Comparison of ENCODE assay signal across 11 cellular contexts in genomic region chr12:50520808-50521207, GRCh38. TPM values are rescaled to one million over a fixed set of nuclear protein-coding genes. Genes with fewer than 3 reads are reported as not detected.
DNase-seq lines count a peak whose midpoint lies in the region; ATAC-seq and TF ChIP-seq lines count a peak whose summit lies in the region.
"Had no signal": no experiment of that assay in that cellular context is flagged by ENCODE, and none has a peak within 500 bp of the region (broad histone marks: within the 10 kb centered on the region; RNA-seq: fewer than 3 reads in every experiment).

No MANE protein-coding gene starts in this region.

- TF ChIP-seq RAD21 in liver (IDR thresholded peaks at IDR 0.05), result peak in 1 of 2 donors; percentile 4

- CTCF ChIA-PET in activated CD4-positive, alpha-beta T cell treated with anti-CD3 and anti-CD28 coated beads, Interleukin-2, amount 10 ng/mL, durations not matched to agents 7 days and 5 days (lab: Charles Lee), result interaction anchor here (0.6 to 7.8 kb wide), 6 partner anchors 9 to 122 kb away, joined by 3 to 77 read pairs (median 4); partner anchors contain the start of gene DIP2B

- no peaks in the 10 kb centered on the region for H3K9me3 ChIP-seq in liver (ENCODE audit: control insufficient read depth in 4 of 4, low read length in 3 of 4)
- H3K9me3 ChIP-seq: thoracic aorta had no signal

- peaks cover 4% of the 10 kb centered on the region for H3K9me3 Mint-ChIP-seq in activated CD4-positive, alpha-beta T cell treated with anti-CD3 and anti-CD28 coated beads, Interleukin-2, amount 10 ng/mL, durations not matched to agents 7 days and 5 days
- H3K9me3 Mint-ChIP-seq in activated naive CD8-positive, alpha-beta T cell treated with anti-CD3 and anti-CD28 coated beads, Interleukin-2, amount 50 U/mL, for 24 hours, result no peaks in the 10 kb centered on the region

- H3K27me3 Mint-ChIP-seq in activated CD4-positive, alpha-beta T cell treated with anti-CD3 and anti-CD28 coated beads, Interleukin-2, amount 10 ng/mL, durations not matched to agents 7 days and 5 days, result no peaks in the 10 kb centered on the region
- H3K27me3 Mint-ChIP-seq in activated naive CD8-positive, alpha-beta T cell treated with anti-CD3 and anti-CD28 coated beads, Interleukin-2, amount 50 U/mL, for 24 hours, result no peaks in the 10 kb centered on the region

- H3K27me3 ChIP-seq in liver (ENCODE audit: control insufficient read depth in 4 of 4, insufficient read depth in 4 of 4, low read length in 3 of 4), result no peaks in the 10 kb centered on the region

- peaks cover 55% of the 10 kb centered on the region for H3K4me1 Mint-ChIP-seq in activated CD4-positive, alpha-beta T cell treated with anti-CD3 and anti-CD28 coated beads, Interleukin-2, amount 10 ng/mL, durations not matched to agents 7 days and 5 days
- H3K4me1 Mint-ChIP-seq in activated naive CD8-positive, alpha-beta T cell treated with anti-CD3 and anti-CD28 coated beads, Interleukin-2, amount 50 U/mL, for 24 hours, result peaks cover 20% of the 10 kb centered on the region

- WGBS in liver, result 49% methylated on average over 6 of the region's 6 CpGs

- peak overlapping the region; percentile 91 for H3K27ac Mint-ChIP-seq in activated CD4-positive, alpha-beta T cell treated with anti-CD3 and anti-CD28 coated beads, Interleukin-2, amount 10 ng/mL, durations not matched to agents 7 days and 5 days
- H3K27ac Mint-ChIP-seq in activated naive CD8-positive, alpha-beta T cell treated with anti-CD3 and anti-CD28 coated beads, Interleukin-2, amount 50 U/mL, for 24 hours, result no peak overlapping the region

- no peak overlapping the region for H3K9ac ChIP-seq in liver (ENCODE audit: low read depth in 1 of 2, low read length in 2 of 2)

- no peaks in the 10 kb centered on the region for H3K36me3 ChIP-seq in liver (ENCODE audit: control insufficient read depth in 4 of 4, insufficient read depth in 3 of 4, low read depth in 1 of 4, low read length in 3 of 4)
- H3K36me3 ChIP-seq: thoracic aorta had no signal

- H3K27ac ChIP-seq in liver (ENCODE audit: low read depth in 1 of 2, low read length in 2 of 2), result peak overlapping the region; percentile 43 to 54
- peak overlapping the region; percentile 60 for H3K27ac ChIP-seq in substantia nigra (ENCODE audit: low read depth, low read length, poor library complexity, severe bottlenecking)

- POLR2A ChIA-PET in activated CD4-positive, alpha-beta T cell treated with anti-CD3 and anti-CD28 coated beads, Interleukin-2, amount 10 ng/mL, durations not matched to agents 7 days and 5 days (lab: Charles Lee), result no interaction called here

- H3K4me1 ChIP-seq in liver (ENCODE audit: control insufficient read depth in 4 of 4, insufficient read depth in 4 of 4, low read length in 3 of 4), result peaks cover 5 to 49% (median 31%) of the 10 kb centered on the region in 4 donors

- DNase-seq in activated CD4-positive, alpha-beta T cell treated with anti-CD3 and anti-CD28 coated beads, Interleukin-2, amount 10 ng/mL, durations not matched to agents 7 days and 5 days, result no peak
- DNase-seq in activated CD4-positive, alpha-beta T cell treated with anti-CD3 and anti-CD28 coated beads for 1 hour, result no peak
- no peak for DNase-seq in activated naive CD8-positive, alpha-beta T cell treated with anti-CD3 and anti-CD28 coated beads, Interleukin-2, amount 50 U/mL, for 24 hours
- DNase-seq in substantia nigra (lab: John Stamatoyannopoulos, UW) (peak in 1 of 49 donors; percentile 56), NCI-H345 (lab: John Stamatoyannopoulos, UW) (no peak)
- DNase-seq: ACHN, NCI-H1417 had no signal

- peaks cover 37% of the 10 kb centered on the region for H3K36me3 Mint-ChIP-seq in activated CD4-positive, alpha-beta T cell treated with anti-CD3 and anti-CD28 coated beads, Interleukin-2, amount 10 ng/mL, durations not matched to agents 7 days and 5 days (ENCODE audit: low read depth)
- peaks cover 17% of the 10 kb centered on the region for H3K36me3 Mint-ChIP-seq in activated naive CD8-positive, alpha-beta T cell treated with anti-CD3 and anti-CD28 coated beads, Interleukin-2, amount 50 U/mL, for 24 hours (ENCODE audit: low read depth)

- peak overlapping the region; percentile 51 for H3K4me3 Mint-ChIP-seq in activated CD4-positive, alpha-beta T cell treated with anti-CD3 and anti-CD28 coated beads, Interleukin-2, amount 10 ng/mL, durations not matched to agents 7 days and 5 days
- peak overlapping the region; percentile 40 for H3K4me3 Mint-ChIP-seq in activated naive CD8-positive, alpha-beta T cell treated with anti-CD3 and anti-CD28 coated beads, Interleukin-2, amount 50 U/mL, for 24 hours

- no peak overlapping the region for H3K4me3 ChIP-seq in liver (ENCODE audit: low read depth in 1 of 3, low read length in 3 of 3)
- H3K4me3 ChIP-seq: thoracic aorta had no signal

- no peak for ATAC-seq in activated naive CD8-positive, alpha-beta T cell treated with anti-CD3 and anti-CD28 coated beads, Interleukin-2, amount 50 U/mL, for 24 hours
- ATAC-seq in HG03460 (IDR thresholded peaks at IDR 0.05; ENCODE audit: unreplicated experiment) (no peak), HG03025 (IDR thresholded peaks at IDR 0.05; ENCODE audit: low FRiP score, unreplicated experiment) (no peak)

- no peak for TF ChIP-seq CTCF in liver (IDR thresholded peaks at IDR 0.05; ENCODE audit: low read depth, low read length, missing input control)

TF ChIP-seq in liver, 16 proteins besides CTCF, POLR2A, EP300 and RAD21:
- TF ChIP-seq ZBTB33 (IDR thresholded peaks at IDR 0.05), result no peak
- TF ChIP-seq ATF3 (IDR thresholded peaks at IDR 0.05), result no peak
- TF ChIP-seq NR2F2 (IDR thresholded peaks at IDR 0.05), result no peak
- TF ChIP-seq FOXA2 (IDR thresholded peaks at IDR 0.05), result no peak
- TF ChIP-seq JUND (IDR thresholded peaks at IDR 0.05), result no peak
- no peak for TF ChIP-seq SP1 (IDR thresholded peaks at IDR 0.05)
- no peak for TF ChIP-seq FOXA1 (IDR thresholded peaks at IDR 0.05)
- TF ChIP-seq RXRA (IDR thresholded peaks at IDR 0.05), result no peak

RNA-seq across cellular contexts. Expression of gene DIP2B, which starts 16.0 kb away (rescaled TPM):
- total RNA-seq in activated CD4-positive, alpha-beta T cell treated with anti-CD3 and anti-CD28 coated beads, Interleukin-2, amount 10 ng/mL, durations not matched to agents 7 days and 5 days, result 10 to 100 TPM; 28.9 to 30.4 TPM
- total RNA-seq in liver, result 10 to 100 TPM; 19.0 to 30.7 TPM
- polyA plus RNA-seq in liver, result 1 to 10 TPM; 4.8 to 8.5 TPM
